ENCODE assay signal across 8 cellular contexts in genomic region chr7:100126931-100127865, GRCh38. TPM values are rescaled to one million over a fixed set of nuclear protein-coding genes. Genes with fewer than 3 reads are reported as not detected.
DNase-seq lines count a peak whose midpoint lies in the region; ATAC-seq, FAIRE-seq and TF ChIP-seq lines count a peak whose summit lies in the region.

Gene MBLAC1 (plus strand): TSS chr7:100126967. CDS start chr7:100127396, 429 bp downstream.

- BruUV-seq in A673 (replicated peaks; lab: Mats Ljungman, UMichigan) = no TSS peak

- ATAC-seq in GM18868 (IDR thresholded peaks at IDR 0.05; ENCODE audit: unreplicated experiment) (peak; percentile 61), HG03135 (IDR thresholded peaks at IDR 0.05; ENCODE audit: unreplicated experiment) (peak; percentile 55), WTC11 (peak; percentile 62)

- H3K9me3 Mint-ChIP-seq in WTC11 (no peaks in the 10 kb centered on the region), immature natural killer cell (no peaks in the 10 kb centered on the region)

- TF ChIP-seq CTCF in A673 (conservative IDR thresholded peaks at IDR 0.05; ENCODE audit: low read depth, low read length) = no peak
- TF ChIP-seq CTCF in WTC11 (IDR thresholded peaks at IDR 0.05) = no peak
- TF ChIP-seq CTCF in bronchial epithelial cell (IDR thresholded peaks at IDR 0.05; ENCODE audit: insufficient read depth, low read length, severe bottlenecking) = no peak
- no peak for TF ChIP-seq CTCF in smooth muscle cell (IDR thresholded peaks at IDR 0.05; ENCODE audit: borderline replicate concordance, insufficient read depth, poor library complexity, severe bottlenecking)

- peak within 1 kb of the TSS; percentile 99 for H3K4me3 Mint-ChIP-seq in WTC11
- H3K4me3 Mint-ChIP-seq in immature natural killer cell = peak within 1 kb of the TSS; percentile 99 to 100 (median 99)

- under 1% methylated on average over 54 of the region's 85 CpGs for WGBS in smooth muscle cell (ENCODE audit: low lambda C conversion rate)

- intact Hi-C loops in A673 (cut with micrococcal nuclease; ENCODE audit: unreplicated experiment) = no loop called here

- peak within 1 kb of the TSS; percentile 97 for H3K4me2 ChIP-seq in smooth muscle cell

- H3K27ac Mint-ChIP-seq in WTC11 (peak within 1 kb of the TSS; percentile 99), immature natural killer cell (peak within 1 kb of the TSS; percentile 98 to 100 (median 99))

- no peaks in the 10 kb centered on the region for H3K9me3 ChIP-seq in A673 (ENCODE audit: low read depth, low read length, poor library complexity, severe bottlenecking)
- H3K9me3 ChIP-seq in smooth muscle cell (replicated peaks; ENCODE audit: low read depth) = no peaks in the 10 kb centered on the region

- H3F3A ChIP-seq in smooth muscle cell (ENCODE audit: low read depth) = peaks cover 6% of the 10 kb centered on the region

- DNase-seq in A673 (ENCODE audit: low spot score) (peak; percentile 95), NCI-H2227 treated with DMSO at 0.1 percent for 48 hours (lab: John Stamatoyannopoulos, UW) (peak; percentile 96), WTC11 (ENCODE audit: low spot score) (peak; percentile 86), bronchial epithelial cell (ENCODE audit: low read depth) (peak; percentile 64), immature natural killer cell (peak; percentile 92 to 94 (median 92)), smooth muscle cell (lab: John Stamatoyannopoulos, UW; ENCODE audit: unreplicated experiment) (peak; percentile 62)

- peak within 1 kb of the TSS; percentile 95 for H3K9ac ChIP-seq in smooth muscle cell (ENCODE audit: low read depth)

- no peaks in the 10 kb centered on the region for H4K20me1 ChIP-seq in smooth muscle cell (ENCODE audit: low read depth)

- peaks cover 15% of the 10 kb centered on the region for H3K27me3 Mint-ChIP-seq in WTC11 (ENCODE audit: low read depth)
- peaks cover 5 to 12% (median 8%) of the 10 kb centered on the region in 3 donors for H3K27me3 Mint-ChIP-seq in immature natural killer cell (ENCODE audit: low read depth in 3 of 3)

- H3K36me3 Mint-ChIP-seq in WTC11 (peaks cover 2% of the 10 kb centered on the region; the same call in 1 of the 2 replicates), immature natural killer cell (no peaks in the 10 kb centered on the region)

- CTCF ChIA-PET in A673 (lab: Charles Lee) = no interaction called here
- CTCF ChIA-PET in WTC11 (lab: Charles Lee) = interaction anchor here (0.6 to 2.1 kb wide), 6 partner anchors 14 to 701 kb away, joined by 3 to 5 read pairs (median 3); partner anchors contain the start of gene AP4M1

- H3K36me3 ChIP-seq in A673 (ENCODE audit: insufficient read depth, low read length, poor library complexity, severe bottlenecking) (no peaks in the 10 kb centered on the region), bronchial epithelial cell (ENCODE audit: control insufficient read depth, insufficient read depth, low read length) (no peaks in the 10 kb centered on the region), smooth muscle cell (ENCODE audit: low read depth) (no peaks in the 10 kb centered on the region)

- H2AFZ ChIP-seq in smooth muscle cell (ENCODE audit: low read depth) = peak within 1 kb of the TSS; percentile 99

- peak within 1 kb of the TSS; percentile 95 for H3K27ac ChIP-seq in A673 (ENCODE audit: low read depth, low read length, poor library complexity, severe bottlenecking)
- H3K27ac ChIP-seq in smooth muscle cell (ENCODE audit: low read depth) = peak within 1 kb of the TSS; percentile 95

- H3K4me1 Mint-ChIP-seq in WTC11 = peaks cover 15% of the 10 kb centered on the region
- peaks cover 33 to 38% of the 10 kb centered on the region in 2 donors for H3K4me1 Mint-ChIP-seq in immature natural killer cell

- H3K27me3 ChIP-seq in A673 (replicated peaks; ENCODE audit: insufficient read depth, low read depth, low read length, poor library complexity) (no peaks in the 10 kb centered on the region), bronchial epithelial cell (ENCODE audit: control insufficient read depth, insufficient read depth, low read length) (no peaks in the 10 kb centered on the region), smooth muscle cell (ENCODE audit: low read depth) (no peaks in the 10 kb centered on the region)

- H3K79me2 ChIP-seq in smooth muscle cell (ENCODE audit: low read depth) = no peaks in the 10 kb centered on the region

- H3K4me3 ChIP-seq in A673 (ENCODE audit: low read depth, low read length, poor library complexity, severe bottlenecking) = peak within 1 kb of the TSS; percentile 62
- H3K4me3 ChIP-seq in bronchial epithelial cell (ENCODE audit: low read depth, low read length) = peak within 1 kb of the TSS; percentile 93
- peak within 1 kb of the TSS; percentile 98 for H3K4me3 ChIP-seq in smooth muscle cell

- no peak for FAIRE-seq in bronchial epithelial cell (lab: Jason Lieb, UNC)

- H3K4me1 ChIP-seq in A673 (ENCODE audit: insufficient read depth, low read length, poor library complexity, severe bottlenecking) (peaks cover 10% of the 10 kb centered on the region), smooth muscle cell (ENCODE audit: low read depth) (peaks cover 5% of the 10 kb centered on the region)

- POLR2A ChIA-PET in A673 (lab: Charles Lee; ENCODE audit: low non-redundant PET) = interaction anchor here (0.8 to 1.2 kb wide), 2 partner anchors 25 to 302 kb away, joined by 4 to 5 read pairs; partner anchors contain the start of genes AP4M1 and ZCWPW1
- POLR2A ChIA-PET in WTC11 (lab: Charles Lee) = interaction anchor here (0.6 to 2.3 kb wide), 5 partner anchors 22 to 529 kb away, joined by 3 to 21 read pairs (median 3); partner anchors contain the start of genes AP4M1, LAMTOR4, MCM7 and TMEM225B

TF ChIP-seq in WTC11, 78 proteins besides CTCF, POLR2A, EP300 and RAD21 (continues in another document):
- TF ChIP-seq IRF1 (CRISPR knock-in tag; IDR thresholded peaks at IDR 0.05) = 0 out of 2 replicates have a peak, but pooled peaks have one; percentile 2
- peak; percentile 72 for TF ChIP-seq SP1 (CRISPR knock-in tag; conservative IDR thresholded peaks at IDR 0.05)
- TF ChIP-seq E2F5 (CRISPR knock-in tag; IDR thresholded peaks at IDR 0.05) = peak; percentile 23; the same call in 1 of the 2 replicates
- TF ChIP-seq, protein P1, sequence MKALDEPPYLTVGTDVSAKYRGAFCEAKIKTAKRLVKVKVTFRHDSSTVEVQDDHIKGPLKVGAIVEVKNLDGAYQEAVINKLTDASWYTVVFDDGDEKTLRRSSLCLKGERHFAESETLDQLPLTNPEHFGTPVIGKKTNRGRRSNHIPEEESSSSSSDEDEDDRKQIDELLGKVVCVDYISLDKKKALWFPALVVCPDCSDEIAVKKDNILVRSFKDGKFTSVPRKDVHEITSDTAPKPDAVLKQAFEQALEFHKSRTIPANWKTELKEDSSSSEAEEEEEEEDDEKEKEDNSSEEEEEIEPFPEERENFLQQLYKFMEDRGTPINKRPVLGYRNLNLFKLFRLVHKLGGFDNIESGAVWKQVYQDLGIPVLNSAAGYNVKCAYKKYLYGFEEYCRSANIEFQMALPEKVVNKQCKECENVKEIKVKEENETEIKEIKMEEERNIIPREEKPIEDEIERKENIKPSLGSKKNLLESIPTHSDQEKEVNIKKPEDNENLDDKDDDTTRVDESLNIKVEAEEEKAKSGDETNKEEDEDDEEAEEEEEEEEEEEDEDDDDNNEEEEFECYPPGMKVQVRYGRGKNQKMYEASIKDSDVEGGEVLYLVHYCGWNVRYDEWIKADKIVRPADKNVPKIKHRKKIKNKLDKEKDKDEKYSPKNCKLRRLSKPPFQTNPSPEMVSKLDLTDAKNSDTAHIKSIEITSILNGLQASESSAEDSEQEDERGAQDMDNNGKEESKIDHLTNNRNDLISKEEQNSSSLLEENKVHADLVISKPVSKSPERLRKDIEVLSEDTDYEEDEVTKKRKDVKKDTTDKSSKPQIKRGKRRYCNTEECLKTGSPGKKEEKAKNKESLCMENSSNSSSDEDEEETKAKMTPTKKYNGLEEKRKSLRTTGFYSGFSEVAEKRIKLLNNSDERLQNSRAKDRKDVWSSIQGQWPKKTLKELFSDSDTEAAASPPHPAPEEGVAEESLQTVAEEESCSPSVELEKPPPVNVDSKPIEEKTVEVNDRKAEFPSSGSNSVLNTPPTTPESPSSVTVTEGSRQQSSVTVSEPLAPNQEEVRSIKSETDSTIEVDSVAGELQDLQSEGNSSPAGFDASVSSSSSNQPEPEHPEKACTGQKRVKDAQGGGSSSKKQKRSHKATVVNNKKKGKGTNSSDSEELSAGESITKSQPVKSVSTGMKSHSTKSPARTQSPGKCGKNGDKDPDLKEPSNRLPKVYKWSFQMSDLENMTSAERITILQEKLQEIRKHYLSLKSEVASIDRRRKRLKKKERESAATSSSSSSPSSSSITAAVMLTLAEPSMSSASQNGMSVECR (CRISPR knock-in tag; IDR thresholded peaks at IDR 0.05; ENCODE audit: borderline replicate concordance) = peak; percentile 49; the same call in 1 of the 2 replicates
- peak; percentile 30; the same call in 1 of the 2 replicates for TF ChIP-seq GABPB1 (CRISPR knock-in tag; IDR thresholded peaks at IDR 0.05)
- TF ChIP-seq TEAD1 (CRISPR knock-in tag; IDR thresholded peaks at IDR 0.05) = peak; percentile 69
- TF ChIP-seq SMAD3 (CRISPR knock-in tag; IDR thresholded peaks at IDR 0.05; ENCODE audit: borderline replicate concordance) = 0 out of 2 replicates have a peak, but pooled peaks have one; percentile 32

RNA-seq across cellular contexts. Expression of gene MBLAC1, which starts in this region (rescaled TPM):
- total RNA-seq in A673 (2021) (3.0 and 3.1 TPM in 2 replicates), WTC11 (2021) (3.0 to 3.5 TPM (median 3.0 TPM) in 3 replicates), bronchial epithelial cell (1.2 and 1.6 TPM in 2 replicates), smooth muscle cell (0.76 and 2.4 TPM in 2 replicates)
- polyA plus RNA-seq in immature natural killer cell (1 to 10 TPM; 2.2 to 2.6 (median 2.4) TPM), smooth muscle cell (2.3 and 3.1 TPM in 2 replicates)

Comparison
In these comparisons a context has a peak if more than half of its experiments do, and no peak if none do; other contexts are left out.
1. Peak in every context shown above with its lines: DNase-seq, ATAC-seq, H3K4me3 ChIP-seq and H3K27ac ChIP-seq.